In genomic region chr12:26832817-26833691, GRCh38 we compare ENCODE assay signal across 1 cellular context.
TF ChIP-seq lines count a peak whose summit lies in the region.

TSS of gene ITPR2 (minus strand) at chr12:26833194. CDS start at chr12:26832781, 413 bp downstream.

TF ChIP-seq in GM12878, 131 proteins besides CTCF, POLR2A, EP300 and RAD21 (continued from another document and continues in another):
- TF ChIP-seq SKIL (IDR thresholded peaks at IDR 0.05; ENCODE audit: low read depth, poor library complexity, severe bottlenecking) (no peak), ZNF384 (IDR thresholded peaks at IDR 0.05; ENCODE audit: borderline replicate concordance, low read depth, low read length) (no peak), SMAD5 (IDR thresholded peaks at IDR 0.05; ENCODE audit: low read depth) (peak; percentile 85; the same call in 1 of the 2 replicates), ZBTB33 (IDR thresholded peaks at IDR 0.05) (no peak), POU2F2 (IDR thresholded peaks at IDR 0.05; ENCODE audit: borderline replicate concordance, low read depth, low read length) (peak; percentile 63; the same call in 1 of the 3 replicates), HCFC1 (IDR thresholded peaks at IDR 0.05; ENCODE audit: low read length) (0 out of 2 replicates have a peak, but pooled peaks have one; percentile 13), PAX5 (IDR thresholded peaks at IDR 0.05; ENCODE audit: borderline replicate concordance, low read depth, low read length) (no peak), EZH2 (IDR thresholded peaks at IDR 0.05; ENCODE audit: borderline replicate concordance, control insufficient read depth, low read depth, low read length) (no peak), IRF3 (IDR thresholded peaks at IDR 0.05) (no peak), USF2 (IDR thresholded peaks at IDR 0.05; ENCODE audit: borderline replicate concordance, low read depth, low read length) (no peak), NRF1 (conservative IDR thresholded peaks at IDR 0.05; ENCODE audit: low read depth, low read length) (no peak), ETV6 (conservative IDR thresholded peaks at IDR 0.05 in 1 of 2, IDR thresholded peaks at IDR 0.05 in 1 of 2; ENCODE audit: borderline replicate concordance in 1 of 2, low read depth in 1 of 2) (no peak), NR2F1 (conservative IDR thresholded peaks at IDR 0.05) (peak; percentile 31; the same call in 1 of the 2 replicates), ATF2 (IDR thresholded peaks at IDR 0.05; ENCODE audit: low read length) (no peak), PBX3 (IDR thresholded peaks at IDR 0.05; ENCODE audit: insufficient replicate concordance, low read depth, low read length) (no peak), NFYA (IDR thresholded peaks at IDR 0.05; ENCODE audit: borderline replicate concordance, low read depth, low read length) (no peak), YY1 (IDR thresholded peaks at IDR 0.05; ENCODE audit: low read depth, low read length) (no peak), MXI1 (IDR thresholded peaks at IDR 0.05; ENCODE audit: low read depth, low read length) (no peak; the same call in 1 of the 2 replicates), RCOR1 (conservative IDR thresholded peaks at IDR 0.05; ENCODE audit: low read depth, low read length) (no peak), MTA2 (IDR thresholded peaks at IDR 0.05; ENCODE audit: low read depth) (no peak), LARP7 (IDR thresholded peaks at IDR 0.05) (peak; percentile 85; the same call in 1 of the 2 replicates), RELB (IDR thresholded peaks at IDR 0.05; ENCODE audit: low read depth) (peak; percentile 66), REST (IDR thresholded peaks at IDR 0.05; ENCODE audit: low read depth, low read length) (peak; percentile 20; the same call in 1 of the 2 replicates), RAD51 (IDR thresholded peaks at IDR 0.05) (no peak), TARDBP (IDR thresholded peaks at IDR 0.05; ENCODE audit: borderline replicate concordance) (no peak), TAF1 (IDR thresholded peaks at IDR 0.05; ENCODE audit: borderline replicate concordance, low read depth, low read length) (peak; percentile 91), ATF7 (IDR thresholded peaks at IDR 0.05; ENCODE audit: low read depth) (no peak), BMI1 (IDR thresholded peaks at IDR 0.05; ENCODE audit: borderline replicate concordance) (no peak), POLR2AphosphoS2 (IDR thresholded peaks at IDR 0.05; ENCODE audit: low read depth, low read length) (peak; percentile 70), ZNF592 (IDR thresholded peaks at IDR 0.05) (no peak), MYC (IDR thresholded peaks at IDR 0.05; ENCODE audit: insufficient read depth, insufficient read length, insufficient replicate concordance, low read length, severe bottlenecking) (no peak), PRDM15 (CRISPR knock-in tag; IDR thresholded peaks at IDR 0.05) (no peak), MTA3 (IDR thresholded peaks at IDR 0.05; ENCODE audit: borderline replicate concordance, low read length) (no peak), ZBED1 (IDR thresholded peaks at IDR 0.05; ENCODE audit: borderline replicate concordance) (no peak)
